ENCODE assay signal across 1 cellular context in genomic region chr16:101586-101985, GRCh38.
A peak's percentile ranks its signal among the peaks of the same experiment; 100 is the strongest.
TF ChIP-seq lines count a peak whose summit lies in the region.

No MANE protein-coding gene starts in this region.

TF ChIP-seq in K562, 482 proteins besides CTCF, POLR2A, EP300 and RAD21:
- TF ChIP-seq ZNF274 (IDR thresholded peaks at IDR 0.05; ENCODE audit: borderline replicate concordance, low read depth, low read length) = no peak
- TF ChIP-seq POLR2G (IDR thresholded peaks at IDR 0.05; ENCODE audit: low read depth, low read length) = 0 out of 2 replicates have a peak, but pooled peaks have one; percentile 11
- no peak for TF ChIP-seq RCOR1 (IDR thresholded peaks at IDR 0.05; ENCODE audit: borderline replicate concordance in 1 of 2, low read depth in 2 of 2, low read length in 2 of 2)
- no peak for TF ChIP-seq ELF2 (CRISPR knock-in tag; IDR thresholded peaks at IDR 0.05)
